Comparison of ENCODE assay signal across 21 cellular contexts in the genomic region with DNA sequence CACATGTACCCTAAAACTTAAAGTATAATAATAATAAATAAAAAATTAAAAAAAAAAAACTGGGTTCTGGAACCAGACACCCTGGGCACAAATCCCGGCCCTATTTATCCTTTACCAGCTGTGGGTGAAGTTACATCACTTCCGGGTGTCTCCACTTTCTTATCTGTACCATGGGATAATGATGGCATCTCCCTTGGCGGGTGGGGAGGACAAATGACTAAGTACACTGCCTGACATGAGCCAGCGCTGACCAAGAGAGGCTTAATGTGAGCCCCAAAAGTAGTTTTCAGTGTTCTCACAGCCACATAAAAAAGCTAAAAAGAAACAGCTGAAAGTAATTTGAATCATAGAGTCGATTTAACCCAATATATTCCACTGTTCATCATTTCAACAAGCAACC.
DNase-seq lines count a peak whose midpoint lies in the region; ATAC-seq and TF ChIP-seq lines count a peak whose summit lies in the region.
"Had no signal": no experiment of that assay in that cellular context is flagged by ENCODE, and none has a peak within 500 bp of the region (broad histone marks: within the 10 kb centered on the region; RNA-seq: fewer than 3 reads in every experiment).

No MANE protein-coding gene starts in this region.

- no peak for ATAC-seq in right lobe of liver
- ATAC-seq in effector memory CD8-positive, alpha-beta T cell (replicated peaks), result no peak
- no peak for ATAC-seq in HG03342 (IDR thresholded peaks at IDR 0.05; ENCODE audit: unreplicated experiment)

- intact Hi-C loops in right lobe of liver (cut with DNase I), result no loop called here

- H3K27me3 Mint-ChIP-seq in effector memory CD8-positive, alpha-beta T cell, result peaks cover 17 to 32% of the 10 kb centered on the region in 2 donors

- H3K9me3 Mint-ChIP-seq in effector memory CD8-positive, alpha-beta T cell, result no peaks in the 10 kb centered on the region

- no peak overlapping the region for H3K27ac ChIP-seq in right lobe of liver
- H3K27ac ChIP-seq: 22Rv1, BLaER1, SK-N-MC had no signal

- no peak for TF ChIP-seq CTCF in cardiac fibroblast (IDR thresholded peaks at IDR 0.05; ENCODE audit: low read depth, low read length)
- TF ChIP-seq CTCF in right lobe of liver (IDR thresholded peaks at IDR 0.05), result no peak

- no peak overlapping the region for H3K4me3 ChIP-seq in cardiac fibroblast (replicated peaks in 1 of 2; ENCODE audit: low read depth in 2 of 2, low read length in 2 of 2)
- H3K4me3 ChIP-seq in right lobe of liver, result no peak overlapping the region
- H3K4me3 ChIP-seq: BLaER1, HAP-1, SK-N-MC had no signal

- DNase-seq in A172 (ENCODE audit: low spot score), result peak; percentile 71
- DNase-seq in GM03348 (ENCODE audit: low spot score), result peak; percentile 47
- DNase-seq in cardiac fibroblast (ENCODE audit: low read depth in 2 of 2), result peak; percentile 36 to 37
- peak; percentile 26 for DNase-seq in iris pigment epithelial cell (ENCODE audit: low read depth)
- no peak for DNase-seq in right lobe of liver
- DNase-seq in effector memory CD8-positive, alpha-beta T cell, result no peak
- DNase-seq in NCI-H2196 treated with DMSO at 0.1 percent for 48 hours (lab: John Stamatoyannopoulos, UW; ENCODE audit: unreplicated experiment), result no peak
- DNase-seq: CD4-positive, alpha-beta memory T cell; Kasumi-1; NCI-H1105; NCI-H2081 treated with DMSO at 0.1 percent for 48 hours; NCI-H510A treated with DMSO at 0.1 percent for 48 hours; NCI-H774; OCI-M1; Right ventricle myocardium superior had no signal

- H3K4me3 Mint-ChIP-seq in effector memory CD8-positive, alpha-beta T cell, result no peak overlapping the region
- H3K4me3 Mint-ChIP-seq: CD4-positive, alpha-beta memory T cell; IgD-negative memory B cell had no signal

- H3K36me3 Mint-ChIP-seq in effector memory CD8-positive, alpha-beta T cell (ENCODE audit: insufficient read depth), result peaks cover 4% of the 10 kb centered on the region
- H3K36me3 Mint-ChIP-seq: CD4-positive, alpha-beta memory T cell had no signal

- H3K4me1 Mint-ChIP-seq in effector memory CD8-positive, alpha-beta T cell (ENCODE audit: low read depth in 2 of 2), result no peaks in the 10 kb centered on the region
- H3K4me1 Mint-ChIP-seq: IgD-negative memory B cell had no signal

- H3K9me3 ChIP-seq in right lobe of liver, result no peaks in the 10 kb centered on the region
- H3K9me3 ChIP-seq: BLaER1, HAP-1 had no signal

- no peaks in the 10 kb centered on the region for H3K27me3 ChIP-seq in right lobe of liver
- H3K27me3 ChIP-seq: BLaER1 had no signal

- no peaks in the 10 kb centered on the region for H3K36me3 ChIP-seq in right lobe of liver
- H3K36me3 ChIP-seq: BLaER1, HAP-1 had no signal

- H3K27ac Mint-ChIP-seq in effector memory CD8-positive, alpha-beta T cell, result no peak overlapping the region
- H3K27ac Mint-ChIP-seq: CD4-positive, alpha-beta memory T cell; IgD-negative memory B cell had no signal

- TF ChIP-seq POLR2A in right lobe of liver (IDR thresholded peaks at IDR 0.05), result no peak

- 77% methylated on average over 5 of the region's 5 CpGs for WGBS in right lobe of liver (ENCODE audit: insufficient coverage, low coverage, low lambda C conversion rate, missing lambda C conversion rate)

- H3K4me1 ChIP-seq in right lobe of liver, result no peaks in the 10 kb centered on the region
- H3K4me1 ChIP-seq: BLaER1, HAP-1 had no signal

Comparison
In these comparisons a context has a peak if more than half of its experiments do, and no peak if none do; other contexts are left out.
1. DNase-seq: peak in A172 (single experiment), GM03348 (single experiment), cardiac fibroblast (2 of 2) and iris pigment epithelial cell (single experiment); none in right lobe of liver (0 of 3), effector memory CD8-positive, alpha-beta T cell (0 of 3) and NCI-H2196 treated with DMSO at 0.1 percent for 48 hours (single experiment).